Comparison of ENCODE assay signal across 13 cellular contexts in genomic region chr12:68648179-68648578, GRCh38. TPM values are rescaled to one million over a fixed set of nuclear protein-coding genes. Genes with fewer than 3 reads are reported as not detected.
A peak's percentile ranks its signal among the peaks of the same experiment; 100 is the strongest.
DNase-seq lines count a peak whose midpoint lies in the region; ATAC-seq lines count a peak whose summit lies in the region.
"Had no signal": no experiment of that assay in that cellular context is flagged by ENCODE, and none has a peak within 500 bp of the region (broad histone marks: within the 10 kb centered on the region; RNA-seq: fewer than 3 reads in every experiment).

No MANE protein-coding gene starts in this region.

- H3K4me3 Mint-ChIP-seq in CD4-positive, alpha-beta memory T cell = peak overlapping the region in 4 of 8 donors; percentile 5 to 50 (median 32)
- no peak overlapping the region for H3K4me3 Mint-ChIP-seq in naive B cell

- DNase-seq in CD4-positive, alpha-beta memory T cell = no peak
- peak; percentile 29 for DNase-seq in H4 (ENCODE audit: low spot score)
- DNase-seq in activated naive CD4-positive, alpha-beta T cell treated with anti-CD3 and anti-CD28 coated beads, Interleukin-2, amount 50 U/mL, for 72 hours (ENCODE audit: low spot score in 2 of 2) = no peak
- no peak for DNase-seq in naive B cell
- DNase-seq in stimulated activated CD4-positive, alpha-beta T cell treated with anti-CD3 and anti-CD28 coated beads, Interleukin-2, amount 100 ng/mL, for 48 hours = no peak
- no peak for DNase-seq in mucosa of gallbladder (ENCODE audit: low spot score)
- DNase-seq: kidney glomerular epithelial cell, NCI-H69, PC-9, sigmoid colon had no signal

- H3K4me1 Mint-ChIP-seq in CD4-positive, alpha-beta memory T cell = peaks cover 33 to 65% (median 44%) of the 10 kb centered on the region in 4 donors
- peaks cover 17 to 37% (median 30%) of the 10 kb centered on the region in 3 donors for H3K4me1 Mint-ChIP-seq in naive B cell

- peaks cover 41% of the 10 kb centered on the region for H3K36me3 ChIP-seq in CD4-positive, alpha-beta memory T cell (ENCODE audit: insufficient read depth, low read length)

- no peaks in the 10 kb centered on the region for H3K27me3 ChIP-seq in CD4-positive, alpha-beta memory T cell (ENCODE audit: insufficient read depth, low read length)
- H3K27me3 ChIP-seq: sigmoid colon had no signal

- peak overlapping the region; percentile 21 to 84 (median 74) for H3K27ac Mint-ChIP-seq in CD4-positive, alpha-beta memory T cell
- peak overlapping the region in 1 of 2 donors; percentile 95 for H3K27ac Mint-ChIP-seq in activated naive CD4-positive, alpha-beta T cell treated with anti-CD3 and anti-CD28 coated beads, Interleukin-2, amount 50 U/mL, for 72 hours
- H3K27ac Mint-ChIP-seq in naive B cell = peak overlapping the region in 4 of 6 donors; percentile 30 to 71 (median 62)

- intact Hi-C loops in CD4-positive, alpha-beta memory T cell (cut with micrococcal nuclease) = loop anchor here (5.0 kb wide), 1 partner anchor 36 kb away; the partner anchor contains the start of gene RAP1B

- peaks cover 0 to 3% (median 0%) of the 10 kb centered on the region in 8 donors for H3K9me3 Mint-ChIP-seq in CD4-positive, alpha-beta memory T cell
- no peaks in the 10 kb centered on the region for H3K9me3 Mint-ChIP-seq in activated naive CD4-positive, alpha-beta T cell treated with anti-CD3 and anti-CD28 coated beads, Interleukin-2, amount 50 U/mL, for 72 hours
- H3K9me3 Mint-ChIP-seq in naive B cell = no peaks in the 10 kb centered on the region

- H3K4me1 ChIP-seq in CD4-positive, alpha-beta memory T cell (ENCODE audit: insufficient read depth, low read length) = peaks cover 50% of the 10 kb centered on the region

- POLR2A ChIA-PET in CD4-positive, alpha-beta memory T cell (lab: Charles Lee; ENCODE audit: partially characterized antibody) = interaction anchor here (0.6 to 0.7 kb wide), 2 partner anchors 22 to 1223 kb away, joined by 3 to 4 read pairs; no protein-coding TSS in a partner anchor

- H3K27ac ChIP-seq in CD4-positive, alpha-beta memory T cell (ENCODE audit: low read depth, low read length) = no peak overlapping the region
- H3K27ac ChIP-seq: PC-9, SK-N-MC had no signal

- H3K27me3 Mint-ChIP-seq in CD4-positive, alpha-beta memory T cell = no peaks in the 10 kb centered on the region
- H3K27me3 Mint-ChIP-seq in naive B cell = no peaks in the 10 kb centered on the region

- H3K36me3 Mint-ChIP-seq in CD4-positive, alpha-beta memory T cell = peaks cover 16 to 60% of the 10 kb centered on the region in 2 donors
- peaks cover 0 to 25% of the 10 kb centered on the region in 2 donors for H3K36me3 Mint-ChIP-seq in activated naive CD4-positive, alpha-beta T cell treated with anti-CD3 and anti-CD28 coated beads, Interleukin-2, amount 50 U/mL, for 72 hours
- peaks cover 0 to 4% of the 10 kb centered on the region in 2 donors for H3K36me3 Mint-ChIP-seq in naive B cell

- CTCF ChIA-PET in CD4-positive, alpha-beta memory T cell (lab: Charles Lee; ENCODE audit: partially characterized antibody) = no interaction called here

- no peak overlapping the region for H3K4me3 ChIP-seq in CD4-positive, alpha-beta memory T cell (ENCODE audit: low read length in 2 of 2)
- H3K4me3 ChIP-seq: K562, PC-9, sigmoid colon, SK-N-MC had no signal

- no peaks in the 10 kb centered on the region for H3K9me3 ChIP-seq in CD4-positive, alpha-beta memory T cell (ENCODE audit: control insufficient read depth in 1 of 2, low read length in 2 of 2)
- H3K9me3 ChIP-seq: sigmoid colon had no signal

- peak; percentile 41 to 97 for ATAC-seq in activated naive CD4-positive, alpha-beta T cell treated with anti-CD3 and anti-CD28 coated beads, Interleukin-2, amount 50 U/mL, for 72 hours
- ATAC-seq in naive B cell (ENCODE audit: low read depth in 2 of 2) (no peak), GM18868 (IDR thresholded peaks at IDR 0.05; ENCODE audit: unreplicated experiment) (no peak)
- ATAC-seq: K562 had no signal

RNA-seq across cellular contexts. Expression of gene RAP1B, which starts 37.5 kb away (rescaled TPM):
- 100 to 1,000 TPM; 193 to 195 TPM for total RNA-seq in CD4-positive, alpha-beta memory T cell
- 100 to 1,000 TPM; 433 to 542 TPM for polyA plus RNA-seq in CD4-positive, alpha-beta memory T cell
- total RNA-seq in H4 (2014; rRNA removed; shearing (Covaris generic)) = 122 and 159 TPM in 2 replicates
- 100 to 1,000 TPM; 182 to 232 TPM for total RNA-seq in activated naive CD4-positive, alpha-beta T cell treated with anti-CD3 and anti-CD28 coated beads, Interleukin-2, amount 50 U/mL, for 72 hours
- polyA plus RNA-seq in naive B cell (ENCODE audit: low read depth in 6 of 6) = 100 to 1,000 TPM; 311 to 473 (median 344) TPM
- 111 TPM for total RNA-seq in mucosa of gallbladder

RNA-seq across cellular contexts. Expression of gene NUP107, which starts 38.6 kb away (rescaled TPM):
- total RNA-seq in CD4-positive, alpha-beta memory T cell = 10 to 100 TPM; 68.9 to 70.7 TPM
- polyA plus RNA-seq in CD4-positive, alpha-beta memory T cell = 10 to 100 TPM; 25.9 to 39.8 TPM
- total RNA-seq in H4 (2014; rRNA removed; shearing (Covaris generic)) = 57.0 and 89.9 TPM in 2 replicates
- 100 to 1,000 TPM; 156 to 159 TPM for total RNA-seq in activated naive CD4-positive, alpha-beta T cell treated with anti-CD3 and anti-CD28 coated beads, Interleukin-2, amount 50 U/mL, for 72 hours
- 10 to 100 TPM; 21.5 to 42.2 (median 34.6) TPM for polyA plus RNA-seq in naive B cell (ENCODE audit: low read depth in 6 of 6)
- 24.8 TPM for total RNA-seq in mucosa of gallbladder

Comparison
In these comparisons a context has a peak if more than half of its experiments do, and no peak if none do; other contexts are left out.
1. ATAC-seq: peak in activated naive CD4-positive, alpha-beta T cell treated with anti-CD3 and anti-CD28 coated beads, Interleukin-2, amount 50 U/mL, for 72 hours (2 of 2); none in naive B cell (0 of 2) and GM18868 (single experiment).